Comparison of ENCODE assay signal across 1 cellular context in genomic region chr16:19884611-19885455, GRCh38.
TF ChIP-seq lines count a peak whose summit lies in the region.

GPRC5B (minus strand) TSS chr16:19884848; CDS start chr16:19872845, 12,003 bp downstream.

TF ChIP-seq in K562, 482 proteins besides CTCF, POLR2A, EP300 and RAD21 (continued from another document):
- TF ChIP-seq ZBTB40 (IDR thresholded peaks at IDR 0.05) (0 out of 2 replicates have a peak, but pooled peaks have one; percentile 18), ZBTB40 (CRISPR knock-in tag; IDR thresholded peaks at IDR 0.05) (no peak), NUFIP1 (IDR thresholded peaks at IDR 0.05; ENCODE audit: partially characterized antibody) (no peak), CXXC5 (CRISPR knock-in tag; IDR thresholded peaks at IDR 0.05) (peak; percentile 44; the same call in 1 of the 2 replicates), ZNF324 (CRISPR knock-in tag; IDR thresholded peaks at IDR 0.05) (no peak), FOXM1 (IDR thresholded peaks at IDR 0.05; ENCODE audit: low read depth) (no peak), FOXM1 (CRISPR knock-in tag; IDR thresholded peaks at IDR 0.05; ENCODE audit: low read depth) (no peak), ARID3A (IDR thresholded peaks at IDR 0.05; ENCODE audit: borderline replicate concordance, low read depth, low read length) (no peak), CREM (IDR thresholded peaks at IDR 0.05; ENCODE audit: low read depth) (no peak)
- TF ChIP-seq, protein P1, sequence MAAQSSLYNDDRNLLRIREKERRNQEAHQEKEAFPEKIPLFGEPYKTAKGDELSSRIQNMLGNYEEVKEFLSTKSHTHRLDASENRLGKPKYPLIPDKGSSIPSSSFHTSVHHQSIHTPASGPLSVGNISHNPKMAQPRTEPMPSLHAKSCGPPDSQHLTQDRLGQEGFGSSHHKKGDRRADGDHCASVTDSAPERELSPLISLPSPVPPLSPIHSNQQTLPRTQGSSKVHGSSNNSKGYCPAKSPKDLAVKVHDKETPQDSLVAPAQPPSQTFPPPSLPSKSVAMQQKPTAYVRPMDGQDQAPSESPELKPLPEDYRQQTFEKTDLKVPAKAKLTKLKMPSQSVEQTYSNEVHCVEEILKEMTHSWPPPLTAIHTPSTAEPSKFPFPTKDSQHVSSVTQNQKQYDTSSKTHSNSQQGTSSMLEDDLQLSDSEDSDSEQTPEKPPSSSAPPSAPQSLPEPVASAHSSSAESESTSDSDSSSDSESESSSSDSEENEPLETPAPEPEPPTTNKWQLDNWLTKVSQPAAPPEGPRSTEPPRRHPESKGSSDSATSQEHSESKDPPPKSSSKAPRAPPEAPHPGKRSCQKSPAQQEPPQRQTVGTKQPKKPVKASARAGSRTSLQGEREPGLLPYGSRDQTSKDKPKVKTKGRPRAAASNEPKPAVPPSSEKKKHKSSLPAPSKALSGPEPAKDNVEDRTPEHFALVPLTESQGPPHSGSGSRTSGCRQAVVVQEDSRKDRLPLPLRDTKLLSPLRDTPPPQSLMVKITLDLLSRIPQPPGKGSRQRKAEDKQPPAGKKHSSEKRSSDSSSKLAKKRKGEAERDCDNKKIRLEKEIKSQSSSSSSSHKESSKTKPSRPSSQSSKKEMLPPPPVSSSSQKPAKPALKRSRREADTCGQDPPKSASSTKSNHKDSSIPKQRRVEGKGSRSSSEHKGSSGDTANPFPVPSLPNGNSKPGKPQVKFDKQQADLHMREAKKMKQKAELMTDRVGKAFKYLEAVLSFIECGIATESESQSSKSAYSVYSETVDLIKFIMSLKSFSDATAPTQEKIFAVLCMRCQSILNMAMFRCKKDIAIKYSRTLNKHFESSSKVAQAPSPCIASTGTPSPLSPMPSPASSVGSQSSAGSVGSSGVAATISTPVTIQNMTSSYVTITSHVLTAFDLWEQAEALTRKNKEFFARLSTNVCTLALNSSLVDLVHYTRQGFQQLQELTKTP (IDR thresholded peaks at IDR 0.05; ENCODE audit: low read depth in 1 of 2, partially characterized antibody in 2 of 2): no peak
- TF ChIP-seq, protein P2, sequence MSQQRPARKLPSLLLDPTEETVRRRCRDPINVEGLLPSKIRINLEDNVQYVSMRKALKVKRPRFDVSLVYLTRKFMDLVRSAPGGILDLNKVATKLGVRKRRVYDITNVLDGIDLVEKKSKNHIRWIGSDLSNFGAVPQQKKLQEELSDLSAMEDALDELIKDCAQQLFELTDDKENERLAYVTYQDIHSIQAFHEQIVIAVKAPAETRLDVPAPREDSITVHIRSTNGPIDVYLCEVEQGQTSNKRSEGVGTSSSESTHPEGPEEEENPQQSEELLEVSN (IDR thresholded peaks at IDR 0.05; ENCODE audit: borderline replicate concordance in 1 of 2, extremely low read depth in 1 of 2, insufficient read depth in 1 of 2, insufficient read length in 1 of 2, low read depth in 1 of 2, low read length in 1 of 2, poor library complexity in 1 of 2, severe bottlenecking in 1 of 2): peak in 1 of 2 experiments; percentile 84
- TF ChIP-seq, protein P3, sequence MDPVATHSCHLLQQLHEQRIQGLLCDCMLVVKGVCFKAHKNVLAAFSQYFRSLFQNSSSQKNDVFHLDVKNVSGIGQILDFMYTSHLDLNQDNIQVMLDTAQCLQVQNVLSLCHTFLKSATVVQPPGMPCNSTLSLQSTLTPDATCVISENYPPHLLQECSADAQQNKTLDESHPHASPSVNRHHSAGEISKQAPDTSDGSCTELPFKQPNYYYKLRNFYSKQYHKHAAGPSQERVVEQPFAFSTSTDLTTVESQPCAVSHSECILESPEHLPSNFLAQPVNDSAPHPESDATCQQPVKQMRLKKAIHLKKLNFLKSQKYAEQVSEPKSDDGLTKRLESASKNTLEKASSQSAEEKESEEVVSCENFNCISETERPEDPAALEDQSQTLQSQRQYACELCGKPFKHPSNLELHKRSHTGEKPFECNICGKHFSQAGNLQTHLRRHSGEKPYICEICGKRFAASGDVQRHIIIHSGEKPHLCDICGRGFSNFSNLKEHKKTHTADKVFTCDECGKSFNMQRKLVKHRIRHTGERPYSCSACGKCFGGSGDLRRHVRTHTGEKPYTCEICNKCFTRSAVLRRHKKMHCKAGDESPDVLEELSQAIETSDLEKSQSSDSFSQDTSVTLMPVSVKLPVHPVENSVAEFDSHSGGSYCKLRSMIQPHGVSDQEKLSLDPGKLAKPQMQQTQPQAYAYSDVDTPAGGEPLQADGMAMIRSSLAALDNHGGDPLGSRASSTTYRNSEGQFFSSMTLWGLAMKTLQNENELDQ (CRISPR knock-in tag; IDR thresholded peaks at IDR 0.05; ENCODE audit: borderline replicate concordance): no peak
